8 cellular contexts compared by ENCODE assay signal in genomic region chr16:66553223-66553622, GRCh38. TPM values are rescaled to one million over a fixed set of nuclear protein-coding genes. Genes with fewer than 3 reads are reported as not detected.
DNase-seq lines count a peak whose midpoint lies in the region; ATAC-seq, FAIRE-seq and TF ChIP-seq lines count a peak whose summit lies in the region.

No MANE protein-coding gene starts in this region.

- H3K27me3 ChIP-seq in esophagus (ENCODE audit: control insufficient read depth in 1 of 2, insufficient read depth in 2 of 2, low read length in 2 of 2) (no peaks in the 10 kb centered on the region), sigmoid colon (no peaks in the 10 kb centered on the region)

- no peak for FAIRE-seq in H54 (lab: Jason Lieb, UNC)

- TF ChIP-seq EP300 in sigmoid colon (IDR thresholded peaks at IDR 0.05): no peak

- TF ChIP-seq POLR2A in sigmoid colon (IDR thresholded peaks at IDR 0.05) (no peak), H54 (IDR thresholded peaks at IDR 0.05; ENCODE audit: low read depth, low read length) (no peak)

- peaks cover 7% of the 10 kb centered on the region; the same call in 1 of the 2 replicates for H3K4me1 ChIP-seq in ES-I3 (ENCODE audit: insufficient read depth, low read length)
- peaks cover 0 to 6% of the 10 kb centered on the region in 2 donors for H3K4me1 ChIP-seq in esophagus (ENCODE audit: control insufficient read depth in 2 of 2, insufficient read depth in 2 of 2, low read length in 1 of 2)
- H3K4me1 ChIP-seq in sigmoid colon: peaks cover 0 to 56% (median 43%) of the 10 kb centered on the region in 4 donors

- peak; percentile 53 for DNase-seq in RPMI7951 (ENCODE audit: low read depth)
- no peak for DNase-seq in sigmoid colon
- no peak for DNase-seq in COR-L47 (lab: John Stamatoyannopoulos, UW)
- DNase-seq in H54 (ENCODE audit: insufficient read length, low spot score): no peak

- no peaks in the 10 kb centered on the region for H3K9me3 ChIP-seq in ES-I3 (ENCODE audit: control insufficient read depth, insufficient read depth, low read length)
- H3K9me3 ChIP-seq in esophagus (ENCODE audit: control insufficient read depth in 2 of 2, insufficient read depth in 1 of 2, low read depth in 1 of 2, low read length in 1 of 2): no peaks in the 10 kb centered on the region
- H3K9me3 ChIP-seq in sigmoid colon: no peaks in the 10 kb centered on the region

- H3K27ac ChIP-seq in esophagus (ENCODE audit: low read depth in 2 of 2, low read length in 1 of 2): no peak overlapping the region
- H3K27ac ChIP-seq in sigmoid colon: peak overlapping the region in 3 of 4 donors; percentile 87 to 94 (median 92)

- H3K9ac ChIP-seq in ES-I3 (ENCODE audit: low read depth, low read length): peak overlapping the region; percentile 58; the same call in 1 of the 2 replicates

- H3K36me3 ChIP-seq in ES-I3 (ENCODE audit: insufficient read depth, low read length) (peaks cover 3% of the 10 kb centered on the region; the same call in 1 of the 2 replicates), esophagus (ENCODE audit: control insufficient read depth in 2 of 2, insufficient read depth in 2 of 2, low read length in 1 of 2) (no peaks in the 10 kb centered on the region), sigmoid colon (peaks cover 0 to 1% (median 0%) of the 10 kb centered on the region in 4 donors)

- intact Hi-C loops in sigmoid colon (cut with DNase I): loop anchor here (5.0 to 10.0 kb wide), 3 partner anchors 54 to 324 kb away; partner anchors contain the start of gene DYNC1LI2

- 32 to 46% methylated on average over 8 of the region's 8 CpGs for WGBS in esophagus, 2 donors
- WGBS in sigmoid colon, 2 donors: 7 to 22% methylated on average over 8 of the region's 8 CpGs

- no peak for TF ChIP-seq CTCF in sigmoid colon (IDR thresholded peaks at IDR 0.05)

- ATAC-seq in HG03432 (IDR thresholded peaks at IDR 0.05; ENCODE audit: unreplicated experiment) (no peak), HG02970 (IDR thresholded peaks at IDR 0.05; ENCODE audit: low FRiP score, unreplicated experiment) (no peak)

- H3K4me3 ChIP-seq in esophagus (ENCODE audit: low read depth in 1 of 2, low read length in 2 of 2) (peak overlapping the region; percentile 16 to 60), sigmoid colon (peak overlapping the region; percentile 47 to 64 (median 60))

RNA-seq across cellular contexts. Expression of gene CKLF, which starts 0.8 kb away (rescaled TPM):
- 334 and 338 TPM in 2 replicates for total RNA-seq in RPMI7951 (2014; rRNA removed; shearing (Covaris generic))
- polyA plus RNA-seq in esophagus (10 to 100 TPM; 14.9 to 29.7 TPM), sigmoid colon (10 to 100 TPM; 40.2 to 57.4 (median 48.6) TPM)
- total RNA-seq in sigmoid colon: 10 to 100 TPM; 24.1 to 53.6 (median 37.3) TPM

RNA-seq across cellular contexts. Expression of gene TK2, which starts 3.3 kb away (rescaled TPM):
- 43.4 and 52.4 TPM in 2 replicates for total RNA-seq in RPMI7951 (2014; rRNA removed; shearing (Covaris generic))
- polyA plus RNA-seq in esophagus (1 to 10 TPM; 5.9 to 8.3 TPM), sigmoid colon (10 to 100 TPM in 2 of 3 donors, 1 to 10 TPM in 1; 9.6 to 15.0 (median 11.6) TPM)
- total RNA-seq in sigmoid colon: 10 to 100 TPM; 17.6 to 32.7 (median 22.2) TPM

RNA-seq across cellular contexts. Expression of gene CMTM1, which starts 13.0 kb away (rescaled TPM):
- 6.0 and 6.4 TPM in 2 replicates for total RNA-seq in RPMI7951 (2014; rRNA removed; shearing (Covaris generic))
- polyA plus RNA-seq in esophagus (under 1 TPM; 0.14 to 0.22 TPM), sigmoid colon (under 1 TPM in 1 of 3 donors, not detected in 2; 0.85 TPM)
- 1 to 10 TPM in 3 of 4 donors, under 1 TPM in 1; 0.71 to 3.0 (median 1.6) TPM for total RNA-seq in sigmoid colon

RNA-seq across cellular contexts. Expression of gene CMTM2, which starts 26.0 kb away (rescaled TPM):
- 0.98 TPM in 1 of 2 replicates, not detected in the other for total RNA-seq in RPMI7951 (2014; rRNA removed; shearing (Covaris generic))
- polyA plus RNA-seq in esophagus: under 1 TPM in 1 of 2 donors, not detected in 1; 0.06 TPM
- under 1 TPM in 1 of 4 donors, not detected in 3; 0.33 TPM for total RNA-seq in sigmoid colon
- not detected for polyA plus RNA-seq in sigmoid colon

RNA-seq across cellular contexts. Expression of gene CMTM3, which starts 51.3 kb away (rescaled TPM):
- total RNA-seq in RPMI7951 (2014; rRNA removed; shearing (Covaris generic)): 47.9 and 49.2 TPM in 2 replicates
- polyA plus RNA-seq in esophagus (1 to 10 TPM; 3.4 to 4.6 TPM), sigmoid colon (10 to 100 TPM in 2 of 3 donors, 1 to 10 TPM in 1; 8.6 to 15.5 (median 10.2) TPM)
- total RNA-seq in sigmoid colon: 10 to 100 TPM; 12.5 to 18.8 (median 17.3) TPM

Comparison
In these comparisons a context has a peak if more than half of its experiments do, and no peak if none do; other contexts are left out.
1. H3K27ac ChIP-seq: peak in sigmoid colon (3 of 4); none in esophagus (0 of 2).